ENCODE assay signal across 19 cellular contexts in the genomic region with DNA sequence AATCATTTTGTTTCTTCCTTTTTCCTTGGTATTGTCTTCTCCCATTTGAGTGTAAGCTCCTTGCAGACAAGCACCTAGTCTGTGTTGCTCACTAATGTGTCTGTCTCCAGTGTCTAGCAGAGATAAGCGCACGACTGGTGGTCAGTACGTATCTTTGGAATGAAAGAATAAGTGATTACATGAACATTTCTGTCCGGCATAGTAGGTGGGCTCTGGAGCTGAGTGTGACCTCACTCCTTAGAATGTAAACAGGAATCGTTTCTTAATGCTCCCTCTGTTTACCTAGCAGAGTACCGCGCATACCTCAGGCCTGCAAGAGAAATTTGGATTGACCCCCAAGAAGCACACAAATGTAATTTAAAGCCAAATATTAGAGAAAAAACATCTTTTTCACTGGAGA.
DNase-seq lines count a peak whose midpoint lies in the region; ATAC-seq, FAIRE-seq and TF ChIP-seq lines count a peak whose summit lies in the region.
"Had no signal": no experiment of that assay in that cellular context is flagged by ENCODE, and none has a peak within 500 bp of the region (broad histone marks: within the 10 kb centered on the region; RNA-seq: fewer than 3 reads in every experiment).

No MANE protein-coding gene starts in this region.

- no peaks in the 10 kb centered on the region for H3K36me3 Mint-ChIP-seq in activated naive CD4-positive, alpha-beta T cell treated with anti-CD3 and anti-CD28 coated beads for 36 hours (ENCODE audit: low read depth)
- H3K36me3 Mint-ChIP-seq in activated naive CD4-positive, alpha-beta T cell treated with anti-CD3 and anti-CD28 coated beads, Interleukin-2, amount 10 ng/mL, durations not matched to agents 7 days and 5 days = no peaks in the 10 kb centered on the region
- H3K36me3 Mint-ChIP-seq in nephron progenitor cell (ENCODE audit: low read depth) = peaks cover 11% of the 10 kb centered on the region
- H3K36me3 Mint-ChIP-seq in activated T-cell treated with anti-CD3 and anti-CD28 coated beads, Interleukin-2, amount 50 U/mL, for 24 hours (ENCODE audit: low read depth) = no peaks in the 10 kb centered on the region
- H3K36me3 Mint-ChIP-seq: activated naive CD8-positive, alpha-beta T cell had no signal

- peak overlapping the region; percentile 60 for H3K9ac ChIP-seq in endothelial cell of umbilical vein (replicated peaks; ENCODE audit: extremely low read depth, insufficient read depth, low read length)
- H3K9ac ChIP-seq: parathyroid adenoma had no signal

- no peak overlapping the region for H3K4me3 Mint-ChIP-seq in activated naive CD4-positive, alpha-beta T cell treated with anti-CD3 and anti-CD28 coated beads for 36 hours
- H3K4me3 Mint-ChIP-seq in activated naive CD4-positive, alpha-beta T cell treated with anti-CD3 and anti-CD28 coated beads, Interleukin-2, amount 10 ng/mL, durations not matched to agents 7 days and 5 days = no peak overlapping the region
- H3K4me3 Mint-ChIP-seq in nephron progenitor cell = no peak overlapping the region
- H3K4me3 Mint-ChIP-seq in activated T-cell treated with anti-CD3 and anti-CD28 coated beads, Interleukin-2, amount 50 U/mL, for 24 hours = no peak overlapping the region
- H3K4me3 Mint-ChIP-seq: activated naive CD8-positive, alpha-beta T cell; CD14-positive monocyte had no signal

- H3K4me3 ChIP-seq in endothelial cell of umbilical vein (replicated peaks in 1 of 3; ENCODE audit: insufficient read depth in 1 of 3, low read depth in 1 of 3, low read length in 3 of 3) (no peak overlapping the region), tibial nerve (no peak overlapping the region)

- H3K9me3 Mint-ChIP-seq in activated naive CD4-positive, alpha-beta T cell treated with anti-CD3 and anti-CD28 coated beads for 36 hours = no peaks in the 10 kb centered on the region
- H3K9me3 Mint-ChIP-seq in activated naive CD4-positive, alpha-beta T cell treated with anti-CD3 and anti-CD28 coated beads, Interleukin-2, amount 10 ng/mL, durations not matched to agents 7 days and 5 days = no peaks in the 10 kb centered on the region
- H3K9me3 Mint-ChIP-seq in nephron progenitor cell = no peaks in the 10 kb centered on the region
- no peaks in the 10 kb centered on the region for H3K9me3 Mint-ChIP-seq in activated T-cell treated with anti-CD3 and anti-CD28 coated beads, Interleukin-2, amount 50 U/mL, for 24 hours
- H3K9me3 Mint-ChIP-seq: CD14-positive monocyte had no signal

- no peak for DNase-seq in activated naive CD4-positive, alpha-beta T cell treated with anti-CD3 and anti-CD28 coated beads for 36 hours
- no peak for DNase-seq in activated naive CD4-positive, alpha-beta T cell treated with anti-CD3 and anti-CD28 coated beads, Interleukin-2, amount 10 ng/mL, durations not matched to agents 7 days and 5 days
- DNase-seq in endothelial cell of umbilical vein (ENCODE audit: low read depth, low spot score) = peak; percentile 16
- no peak for DNase-seq in nephron progenitor cell
- DNase-seq in tibial nerve (ENCODE audit: low spot score in 2 of 2) = no peak
- no peak for DNase-seq in retina
- no peak for DNase-seq in activated T-cell treated with anti-CD3 and anti-CD28 coated beads, Interleukin-2, amount 50 U/mL, for 24 hours
- DNase-seq: activated CD4-positive, alpha-beta T cell treated with anti-CD3 and anti-CD28 coated beads for 48 hours; activated T-cell treated with anti-CD3 and anti-CD28 coated beads for 4 hours; DMS79 treated with DMSO at 0.1 percent for 48 hours; KBM-7; kidney; NCI-H1048; RPMI8226; stimulated activated CD4-positive, alpha-beta T cell treated with anti-CD3 and anti-CD28 coated beads, Interleukin-15, amount 100 ng/mL, for 24 hours had no signal

- TF ChIP-seq EP300 in tibial nerve (IDR thresholded peaks at IDR 0.05) = no peak

- TF ChIP-seq CTCF in endothelial cell of umbilical vein (IDR thresholded peaks at IDR 0.05; ENCODE audit: extremely low read depth in 1 of 2, insufficient read depth in 1 of 2, low read depth in 1 of 2, low read length in 2 of 2) (no peak), nephron progenitor cell (IDR thresholded peaks at IDR 0.05) (no peak), tibial nerve (IDR thresholded peaks at IDR 0.05) (no peak)

- H3K27ac ChIP-seq in endothelial cell of umbilical vein (ENCODE audit: insufficient read depth, low read depth, low read length) (peak overlapping the region; percentile 84), tibial nerve (peak overlapping the region; percentile 8 to 76 (median 36))

- H3K27me3 Mint-ChIP-seq in activated naive CD4-positive, alpha-beta T cell treated with anti-CD3 and anti-CD28 coated beads for 36 hours (ENCODE audit: low read depth) = no peaks in the 10 kb centered on the region
- H3K27me3 Mint-ChIP-seq in activated naive CD4-positive, alpha-beta T cell treated with anti-CD3 and anti-CD28 coated beads, Interleukin-2, amount 10 ng/mL, durations not matched to agents 7 days and 5 days = peaks cover 33% of the 10 kb centered on the region
- no peaks in the 10 kb centered on the region for H3K27me3 Mint-ChIP-seq in nephron progenitor cell (ENCODE audit: low read depth, poor library complexity)
- no peaks in the 10 kb centered on the region for H3K27me3 Mint-ChIP-seq in activated T-cell treated with anti-CD3 and anti-CD28 coated beads, Interleukin-2, amount 50 U/mL, for 24 hours
- H3K27me3 Mint-ChIP-seq: activated naive CD8-positive, alpha-beta T cell had no signal

- intact Hi-C loops in activated naive CD4-positive, alpha-beta T cell treated with anti-CD3 and anti-CD28 coated beads for 36 hours (cut with micrococcal nuclease) = no loop called here
- intact Hi-C loops in endothelial cell of umbilical vein (cut with micrococcal nuclease) = loop anchor here (5.0 kb wide), 3 partner anchors 46 to 129 kb away; no protein-coding TSS in a partner anchor

- H3K27me3 ChIP-seq in endothelial cell of umbilical vein (ENCODE audit: control insufficient read depth in 2 of 2, insufficient read depth in 2 of 2, low read length in 2 of 2) = no peaks in the 10 kb centered on the region
- H3K27me3 ChIP-seq in tibial nerve = no peaks in the 10 kb centered on the region

- no peaks in the 10 kb centered on the region for H4K20me1 ChIP-seq in endothelial cell of umbilical vein (replicated peaks; ENCODE audit: control insufficient read depth, extremely low read depth, insufficient read depth, low read length)

- no peaks in the 10 kb centered on the region for H3K9me1 ChIP-seq in endothelial cell of umbilical vein (replicated peaks; ENCODE audit: control insufficient read depth, extremely low read depth, insufficient read depth, low read length)

- H3K79me2 ChIP-seq in endothelial cell of umbilical vein (ENCODE audit: control insufficient read depth, insufficient read depth, low read length) = no peaks in the 10 kb centered on the region
- H3K79me2 ChIP-seq: parathyroid adenoma had no signal

- no peaks in the 10 kb centered on the region for H3K4me1 Mint-ChIP-seq in activated naive CD4-positive, alpha-beta T cell treated with anti-CD3 and anti-CD28 coated beads for 36 hours (ENCODE audit: low read depth)
- no peaks in the 10 kb centered on the region for H3K4me1 Mint-ChIP-seq in activated naive CD4-positive, alpha-beta T cell treated with anti-CD3 and anti-CD28 coated beads, Interleukin-2, amount 10 ng/mL, durations not matched to agents 7 days and 5 days
- peaks cover 99% of the 10 kb centered on the region for H3K4me1 Mint-ChIP-seq in nephron progenitor cell
- no peaks in the 10 kb centered on the region for H3K4me1 Mint-ChIP-seq in activated T-cell treated with anti-CD3 and anti-CD28 coated beads, Interleukin-2, amount 50 U/mL, for 24 hours (ENCODE audit: low read depth)

- peak overlapping the region; percentile 66 for H3K4me2 ChIP-seq in endothelial cell of umbilical vein (ENCODE audit: insufficient read depth, low read length)

- no peak for ATAC-seq in activated CD4-positive, CD25-positive, alpha-beta regulatory T cell treated with anti-CD3 and anti-CD28 coated beads, Interleukin-2, amount 50 U/mL, for 24 hours

- peak overlapping the region; percentile 1 for H3K27ac Mint-ChIP-seq in activated naive CD4-positive, alpha-beta T cell treated with anti-CD3 and anti-CD28 coated beads for 36 hours
- H3K27ac Mint-ChIP-seq in activated naive CD4-positive, alpha-beta T cell treated with anti-CD3 and anti-CD28 coated beads, Interleukin-2, amount 10 ng/mL, durations not matched to agents 7 days and 5 days = no peak overlapping the region
- peak overlapping the region; percentile 31 for H3K27ac Mint-ChIP-seq in nephron progenitor cell
- H3K27ac Mint-ChIP-seq in activated T-cell treated with anti-CD3 and anti-CD28 coated beads, Interleukin-2, amount 50 U/mL, for 24 hours = no peak overlapping the region
- H3K27ac Mint-ChIP-seq: activated naive CD8-positive, alpha-beta T cell had no signal

- H2AFZ ChIP-seq in endothelial cell of umbilical vein (ENCODE audit: low read depth, low read length) = no peak overlapping the region
- H2AFZ ChIP-seq: parathyroid adenoma had no signal

- WGBS in tibial nerve, 2 donors = 70 to 75% methylated on average over 7 of the region's 7 CpGs

- no peaks in the 10 kb centered on the region for H3K36me3 ChIP-seq in endothelial cell of umbilical vein (ENCODE audit: control insufficient read depth in 2 of 2, extremely low read depth in 1 of 2, insufficient read depth in 2 of 2, low read length in 2 of 2)
- H3K36me3 ChIP-seq in tibial nerve = no peaks in the 10 kb centered on the region

- no peak for FAIRE-seq in endothelial cell of umbilical vein (lab: Jason Lieb, UNC)
- FAIRE-seq: kidney had no signal

- no TSS peak for BruUV-seq in endothelial cell of umbilical vein (replicated peaks; lab: Mats Ljungman, UMichigan)

- POLR2A ChIA-PET in endothelial cell of umbilical vein (lab: Charles Lee) = no interaction called here

- H3K4me1 ChIP-seq in endothelial cell of umbilical vein (ENCODE audit: control insufficient read depth, extremely low read depth, insufficient read depth, low read length) (peaks cover 56% of the 10 kb centered on the region), tibial nerve (peaks cover 0 to 81% (median 27%) of the 10 kb centered on the region in 4 donors)
- H3K4me1 ChIP-seq: parathyroid adenoma had no signal

- CTCF ChIA-PET in activated naive CD4-positive, alpha-beta T cell treated with anti-CD3 and anti-CD28 coated beads for 36 hours (lab: Charles Lee) = interaction anchor here (1.5 kb wide), 1 partner anchor 131 kb away, joined by 4 read pairs; no protein-coding TSS in a partner anchor
- CTCF ChIA-PET in activated naive CD4-positive, alpha-beta T cell treated with anti-CD3 and anti-CD28 coated beads, Interleukin-2, amount 10 ng/mL, durations not matched to agents 7 days and 5 days (lab: Charles Lee) = no interaction called here
- CTCF ChIA-PET in endothelial cell of umbilical vein (lab: Charles Lee) = interaction anchor here (1.0 to 1.8 kb wide), 6 partner anchors 9 to 335 kb away, joined by 3 to 6 read pairs (median 4); no protein-coding TSS in a partner anchor

- H3K9me3 ChIP-seq in endothelial cell of umbilical vein (replicated peaks; ENCODE audit: control insufficient read depth, insufficient read depth, low read length) = no peaks in the 10 kb centered on the region
- no peaks in the 10 kb centered on the region for H3K9me3 ChIP-seq in tibial nerve

- dilution Hi-C loops in endothelial cell of umbilical vein (cut with MboI; ENCODE audit: extremely low pct_ligation_motif_present, low sequenced_read_pairs) = no loop called here

- TF ChIP-seq POLR2A in endothelial cell of umbilical vein (IDR thresholded peaks at IDR 0.05; ENCODE audit: low read depth, low read length) (no peak), tibial nerve (IDR thresholded peaks at IDR 0.05) (no peak)

Comparison
In these comparisons a context has a peak if more than half of its experiments do, and no peak if none do; other contexts are left out.
1. H3K27ac Mint-ChIP-seq: peak in activated naive CD4-positive, alpha-beta T cell treated with anti-CD3 and anti-CD28 coated beads for 36 hours (single experiment) and nephron progenitor cell (single experiment); none in activated naive CD4-positive, alpha-beta T cell treated with anti-CD3 and anti-CD28 coated beads, Interleukin-2, amount 10 ng/mL, durations not matched to agents 7 days and 5 days (single experiment) and activated T-cell treated with anti-CD3 and anti-CD28 coated beads, Interleukin-2, amount 50 U/mL, for 24 hours (single experiment).